Comparison of ENCODE assay signal across 8 cellular contexts in genomic region chr13:33204130-33204927, GRCh38.
DNase-seq lines count a peak whose midpoint lies in the region; ATAC-seq and TF ChIP-seq lines count a peak whose summit lies in the region.

No MANE protein-coding gene starts in this region.

- ATAC-seq in HG03175 (IDR thresholded peaks at IDR 0.05; ENCODE audit: unreplicated experiment): peak; percentile 33
- ATAC-seq in HG03045 (IDR thresholded peaks at IDR 0.05; ENCODE audit: unreplicated experiment): no peak

- H3K9me3 Mint-ChIP-seq in progenitor cell of endocrine pancreas (ENCODE audit: low read depth): peaks cover 4% of the 10 kb centered on the region
- H3K9me3 Mint-ChIP-seq in Calu3 (ENCODE audit: low read depth, unreplicated experiment): no peaks in the 10 kb centered on the region

- no peak overlapping the region for H4K5ac ChIP-seq in mesendoderm (ENCODE audit: low read length)

- H3K4me2 ChIP-seq in mesendoderm (ENCODE audit: low read length): no peak overlapping the region

- BruUV-seq in Calu3 (replicated peaks; lab: Mats Ljungman, UMichigan): no TSS peak

- peak overlapping the region; percentile 68 for H3K4me3 Mint-ChIP-seq in progenitor cell of endocrine pancreas (ENCODE audit: low read depth)
- H3K4me3 Mint-ChIP-seq in Calu3 (ENCODE audit: low read depth, unreplicated experiment): no peak overlapping the region

- H4K8ac ChIP-seq in mesendoderm (ENCODE audit: low read depth, low read length): no peak overlapping the region

- H2BK120ac ChIP-seq in mesendoderm (ENCODE audit: low read depth, low read length): no peak overlapping the region

- peaks cover 1% of the 10 kb centered on the region for H3K36me3 Mint-ChIP-seq in progenitor cell of endocrine pancreas (ENCODE audit: insufficient read depth)
- no peaks in the 10 kb centered on the region for H3K36me3 Mint-ChIP-seq in Calu3 (ENCODE audit: insufficient read depth, unreplicated experiment)

- H3K27ac Mint-ChIP-seq in progenitor cell of endocrine pancreas (peak overlapping the region; percentile 65), Calu3 (ENCODE audit: unreplicated experiment) (no peak overlapping the region)

- H3K27me3 ChIP-seq in esophagus (ENCODE audit: control insufficient read depth in 1 of 2, insufficient read depth in 2 of 2, low read length in 2 of 2) (no peaks in the 10 kb centered on the region), mesendoderm (ENCODE audit: insufficient read depth, low read length, poor library complexity) (no peaks in the 10 kb centered on the region)

- no peaks in the 10 kb centered on the region for H3K9me3 ChIP-seq in esophagus (ENCODE audit: control insufficient read depth in 2 of 2, insufficient read depth in 1 of 2, low read depth in 1 of 2, low read length in 1 of 2)

- H3K36me3 ChIP-seq in esophagus (ENCODE audit: control insufficient read depth in 2 of 2, insufficient read depth in 2 of 2, low read length in 1 of 2) (peaks cover 0 to 3% of the 10 kb centered on the region in 2 donors), mesendoderm (ENCODE audit: control insufficient read depth, insufficient read depth, low read length) (no peaks in the 10 kb centered on the region)

- H3K79me2 ChIP-seq in mesendoderm (ENCODE audit: control insufficient read depth, insufficient read depth, low read length): no peaks in the 10 kb centered on the region

- intact Hi-C loops in Calu3 (cut with micrococcal nuclease; ENCODE audit: unreplicated experiment): no loop called here

- H3K4me1 ChIP-seq in esophagus (ENCODE audit: control insufficient read depth in 2 of 2, insufficient read depth in 2 of 2, low read length in 1 of 2): peaks cover 0 to 6% of the 10 kb centered on the region in 2 donors
- H3K4me1 ChIP-seq in mesendoderm (ENCODE audit: control insufficient read depth, low read depth, low read length): peaks cover 8% of the 10 kb centered on the region

- H3K27ac ChIP-seq in esophagus (ENCODE audit: low read depth in 2 of 2, low read length in 1 of 2): peak overlapping the region; percentile 49 to 64
- H3K27ac ChIP-seq in mesendoderm (ENCODE audit: low read depth, low read length): no peak overlapping the region

- peaks cover 3% of the 10 kb centered on the region for H3K27me3 Mint-ChIP-seq in progenitor cell of endocrine pancreas
- H3K27me3 Mint-ChIP-seq in Calu3 (ENCODE audit: unreplicated experiment): no peaks in the 10 kb centered on the region

- H3K4me1 Mint-ChIP-seq in progenitor cell of endocrine pancreas (ENCODE audit: low read depth) (peaks cover 33% of the 10 kb centered on the region), Calu3 (ENCODE audit: low read depth, unreplicated experiment) (peaks cover 33% of the 10 kb centered on the region)

- H2AK5ac ChIP-seq in mesendoderm (ENCODE audit: low read length): no peak overlapping the region

- H3K4ac ChIP-seq in mesendoderm (ENCODE audit: low read depth, low read length): no peak overlapping the region

- no peak overlapping the region for H3K56ac ChIP-seq in mesendoderm (ENCODE audit: low read length)

- no peak overlapping the region for H3K18ac ChIP-seq in mesendoderm (ENCODE audit: low read length)

- no peak overlapping the region for H2BK5ac ChIP-seq in mesendoderm (ENCODE audit: low read length)

- peak; percentile 90 for DNase-seq in GM04503 (ENCODE audit: low read depth)
- no peak for DNase-seq in progenitor cell of endocrine pancreas (ENCODE audit: low spot score, unreplicated experiment)
- DNase-seq in SIG-M5 (lab: John Stamatoyannopoulos, UW): no peak
- DNase-seq in Calu3: no peak
- DNase-seq in mesendoderm: no peak

- no peak overlapping the region for H3K9ac ChIP-seq in mesendoderm (ENCODE audit: low read length)

- H3K23ac ChIP-seq in mesendoderm (ENCODE audit: low read length): no peak overlapping the region

- TF ChIP-seq CTCF in progenitor cell of endocrine pancreas (IDR thresholded peaks at IDR 0.05; ENCODE audit: unreplicated experiment): no peak
- TF ChIP-seq CTCF in Calu3 (IDR thresholded peaks at IDR 0.05; ENCODE audit: unreplicated experiment): no peak

- no peaks in the 10 kb centered on the region for H3K79me1 ChIP-seq in mesendoderm (ENCODE audit: low read length)

- CTCF ChIA-PET in Calu3 (lab: Charles Lee): no interaction called here

- whole genome bisulfite sequencing in esophagus, 2 donors: 44 to 56% methylated on average over 12 of the region's 12 CpGs
- no CpG with 5 or more reads among the region's 12 CpGs for WGBS in mesendoderm (ENCODE audit: extremely low coverage, insufficient coverage, low lambda C conversion rate)

- peak overlapping the region in 1 of 2 donors; percentile 38 for H3K4me3 ChIP-seq in esophagus (ENCODE audit: low read depth in 1 of 2, low read length in 2 of 2)
- H3K4me3 ChIP-seq in mesendoderm (ENCODE audit: low read length): no peak overlapping the region

- no peak overlapping the region for H2BK15ac ChIP-seq in mesendoderm (replicated peaks; ENCODE audit: low read depth)
